ENCODE assay signal across 2 cellular contexts in the genomic region with DNA sequence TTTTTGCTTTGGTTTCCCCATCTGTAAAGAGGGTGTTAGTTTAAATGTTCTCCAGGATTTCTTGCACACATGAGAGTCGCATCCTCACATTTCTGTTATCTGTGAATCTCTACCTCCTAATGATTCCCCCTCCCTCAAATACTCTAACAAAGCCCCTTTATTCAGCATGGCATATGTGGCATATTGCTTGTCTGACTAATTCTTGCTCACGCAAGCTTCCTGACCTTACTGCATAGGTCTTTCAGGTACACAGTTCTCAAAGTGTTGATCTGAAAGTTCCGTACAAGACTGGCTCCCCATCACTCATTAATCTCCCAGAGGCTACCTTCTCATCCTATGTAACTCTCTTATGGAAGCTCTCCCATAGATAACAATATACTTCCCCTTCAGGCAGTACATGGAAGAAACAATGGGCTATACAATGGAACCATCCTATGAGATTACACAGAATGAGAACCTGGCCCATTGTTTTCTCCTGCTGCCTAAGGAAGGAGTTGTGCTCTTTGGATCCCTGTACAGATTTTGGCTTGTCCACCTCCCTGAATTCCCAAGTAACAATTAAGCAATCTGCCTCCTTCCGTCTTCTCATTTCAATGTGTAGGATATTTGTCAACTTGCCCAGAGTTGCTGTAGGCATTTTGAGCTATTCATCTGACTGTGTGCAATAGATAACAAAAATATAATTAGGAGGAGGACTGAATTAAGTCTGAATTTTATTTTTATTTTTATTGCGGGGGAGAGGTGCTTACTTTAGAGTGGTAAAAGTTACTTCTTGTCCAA.
TF ChIP-seq lines count a peak whose summit lies in the region.

No MANE protein-coding gene starts in this region.

TF ChIP-seq in HCT116, 20 proteins besides CTCF, POLR2A, EP300 and RAD21:
- TF ChIP-seq JUND (IDR thresholded peaks at IDR 0.05) (peak; percentile 26; the same call in 1 of the 2 replicates), ELF1 (IDR thresholded peaks at IDR 0.05; ENCODE audit: borderline replicate concordance, low read depth) (no peak), FOSL1 (IDR thresholded peaks at IDR 0.05; ENCODE audit: low read depth) (peak; percentile 54; the same call in 1 of the 2 replicates)
TF ChIP-seq in HCT116: peak in this region for 2.

TF ChIP-seq in GM12878, 131 proteins besides CTCF, POLR2A, EP300 and RAD21:
- TF ChIP-seq RAD51 (IDR thresholded peaks at IDR 0.05), result no peak
